Comparison of ENCODE assay signal across 9 cellular contexts in genomic region chr3:46065294-46065705, GRCh38. TPM values are rescaled to one million over a fixed set of nuclear protein-coding genes. Genes with fewer than 3 reads are reported as not detected.
DNase-seq lines count a peak whose midpoint lies in the region; ATAC-seq and TF ChIP-seq lines count a peak whose summit lies in the region.
"Had no signal": no experiment of that assay in that cellular context is flagged by ENCODE, and none has a peak within 500 bp of the region (broad histone marks: within the 10 kb centered on the region; RNA-seq: fewer than 3 reads in every experiment).

No MANE protein-coding gene starts in this region.

- CTCF ChIA-PET in IMR-90 (lab: Yijun Ruan, JAX) = interaction anchor here (0.6 kb wide), 1 partner anchor 67 kb away, joined by 4 read pairs; no protein-coding TSS in a partner anchor

- no peak overlapping the region for H2BK120ac ChIP-seq in IMR-90 (ENCODE audit: low read depth, low read length)

- H3K4ac ChIP-seq in IMR-90 (ENCODE audit: low read depth, low read length) = no peak overlapping the region

- in situ Hi-C loops in Caki2 (cut with HindIII; ENCODE audit: low pct_unique_long_range_greater_than_20kb, low sequenced_read_pairs) = no loop called here
- in situ Hi-C loops in IMR-90 (cut with MboI; ENCODE audit: low sequenced_read_pairs) = no loop called here

- H3K79me1 ChIP-seq in IMR-90 (ENCODE audit: low read depth in 1 of 2, low read length in 2 of 2) = no peaks in the 10 kb centered on the region

- no peak overlapping the region for H2AK5ac ChIP-seq in IMR-90 (ENCODE audit: low read depth, low read length)

- no peak overlapping the region for H3K18ac ChIP-seq in IMR-90 (ENCODE audit: low read depth, low read length)

- no peak overlapping the region for H2AK9ac ChIP-seq in IMR-90 (replicated peaks; ENCODE audit: low read depth, low read length, poor library complexity)

- no peak overlapping the region for H3K4me2 ChIP-seq in IMR-90 (ENCODE audit: low read depth, low read length)

- H2BK5ac ChIP-seq in IMR-90 (ENCODE audit: low read depth, low read length, poor library complexity, severe bottlenecking) = no peak overlapping the region

- H3K4me1 ChIP-seq in IMR-90 (ENCODE audit: control insufficient read depth, insufficient read depth, low read length) (no peaks in the 10 kb centered on the region), gastroesophageal sphincter (peaks cover 0 to 17% (median 3%) of the 10 kb centered on the region in 3 donors)

- no peak for TF ChIP-seq EP300 in gastroesophageal sphincter (IDR thresholded peaks at IDR 0.05)

- TF ChIP-seq POLR2A in IMR-90 (IDR thresholded peaks at IDR 0.05; ENCODE audit: low read depth, low read length) (no peak), gastroesophageal sphincter (IDR thresholded peaks at IDR 0.05) (no peak)

- intact Hi-C loops in IMR-90 (cut with micrococcal nuclease) = no loop called here

- WGBS in IMR-90 (ENCODE audit: extremely low coverage in 2 of 2, insufficient read length in 1 of 2), 2 experiments = 60% methylated on average over 1 of the region's 6 CpGs; no CpG with 5 or more reads in 1 of the 2 experiments
- 0 to 22% methylated on average over 1 to 4 of the region's 6 CpGs for WGBS in gastroesophageal sphincter (ENCODE audit: low coverage in 1 of 2), 2 donors

- POLR2A ChIA-PET in IMR-90 (lab: Charles Lee; ENCODE audit: unreplicated experiment) = interaction anchor here (0.6 kb wide), 1 partner anchor 15 kb away, joined by 3 read pairs; no protein-coding TSS in a partner anchor

- H3K9me3 ChIP-seq in IMR-90 (ENCODE audit: control insufficient read depth, insufficient read depth, low read length) = no peaks in the 10 kb centered on the region
- H3K9me3 ChIP-seq in gastroesophageal sphincter = no peaks in the 10 kb centered on the region

- ATAC-seq in IMR-90 (ENCODE audit: low read depth) (no peak), gastroesophageal sphincter (no peak), HG03342 (IDR thresholded peaks at IDR 0.05; ENCODE audit: unreplicated experiment) (no peak), HG03442 (IDR thresholded peaks at IDR 0.05; ENCODE audit: unreplicated experiment) (no peak)

- H4K5ac ChIP-seq in IMR-90 (ENCODE audit: low read depth, low read length) = no peak overlapping the region

- H3K4me3 ChIP-seq in IMR-90 (ENCODE audit: insufficient read depth, low read depth, low read length) (no peak overlapping the region), gastroesophageal sphincter (no peak overlapping the region)
- H3K4me3 ChIP-seq: cardiac muscle cell had no signal

- no peak for TF ChIP-seq RAD21 in IMR-90 (IDR thresholded peaks at IDR 0.05; ENCODE audit: low read length)

- H3K27ac ChIP-seq in IMR-90 (ENCODE audit: insufficient read depth, low read length) (no peak overlapping the region), gastroesophageal sphincter (no peak overlapping the region)
- H3K27ac ChIP-seq: cardiac muscle cell had no signal

- H4K91ac ChIP-seq in IMR-90 (ENCODE audit: insufficient read depth, low read depth, low read length) = no peak overlapping the region

- no TSS peak for BruUV-seq in IMR-90 (replicated peaks; lab: Mats Ljungman, UMichigan)

- no peak overlapping the region for H3K56ac ChIP-seq in IMR-90 (ENCODE audit: extremely low read depth, insufficient read depth, low read length)

- H4K8ac ChIP-seq in IMR-90 (ENCODE audit: low read depth in 2 of 2, low read length in 2 of 2) = no peak overlapping the region

- H2BK15ac ChIP-seq in IMR-90 (ENCODE audit: low read depth, low read length) = no peak overlapping the region

- dilution Hi-C loops in IMR-90 (cut with HindIII; ENCODE audit: low sequenced_read_pairs, unreplicated experiment) = no loop called here

- H3K9me1 ChIP-seq in IMR-90 (ENCODE audit: insufficient read depth, low read length) = no peaks in the 10 kb centered on the region; the same call in 1 of the 2 replicates

- no peak overlapping the region for H3K14ac ChIP-seq in IMR-90 (replicated peaks; ENCODE audit: low read depth, low read length)

- H3K23ac ChIP-seq in IMR-90 (ENCODE audit: low read depth, low read length) = no peak overlapping the region

- DNase-seq in Caki2 (ENCODE audit: low read depth) (peak; percentile 62), IMR-90 (peak; percentile 8), T-helper 9 cell (peak; percentile 65)
- DNase-seq in central memory CD4-positive, alpha-beta T cell = peak; percentile 94
- DNase-seq in stimulated activated CD4-positive, alpha-beta T cell treated with anti-CD3 and anti-CD28 coated beads, Interleukin-2, amount 100 ng/mL, for 48 hours = peak; percentile 49 to 59

- H3K9ac ChIP-seq in IMR-90 (ENCODE audit: low read depth, low read length) = no peak overlapping the region

- no peak overlapping the region for H2BK20ac ChIP-seq in IMR-90 (ENCODE audit: low read depth, low read length)

- H3K36me3 ChIP-seq in IMR-90 (ENCODE audit: control insufficient read depth, insufficient read depth, low read length) (no peaks in the 10 kb centered on the region), gastroesophageal sphincter (no peaks in the 10 kb centered on the region)
- H3K36me3 ChIP-seq: cardiac muscle cell had no signal

- peaks cover 46% of the 10 kb centered on the region for H3K27me3 ChIP-seq in IMR-90 (ENCODE audit: control insufficient read depth, insufficient read depth, low read length)
- H3K27me3 ChIP-seq in gastroesophageal sphincter = no peaks in the 10 kb centered on the region
- H3K27me3 ChIP-seq: cardiac muscle cell had no signal

- TF ChIP-seq CTCF in IMR-90 (conservative IDR thresholded peaks at IDR 0.05; ENCODE audit: low read depth, low read length) (no peak), gastroesophageal sphincter (IDR thresholded peaks at IDR 0.05) (no peak)

- no peaks in the 10 kb centered on the region for H4K20me1 ChIP-seq in IMR-90 (ENCODE audit: insufficient read depth, low read length)

- H2AFZ ChIP-seq in IMR-90 (replicated peaks; ENCODE audit: low read length, poor library complexity) = no peak overlapping the region

TF ChIP-seq in IMR-90, 13 proteins besides CTCF, POLR2A, EP300 and RAD21:
- TF ChIP-seq ELK1 (IDR thresholded peaks at IDR 0.05; ENCODE audit: borderline replicate concordance, low read depth, low read length) (no peak), CHD1 (IDR thresholded peaks at IDR 0.05; ENCODE audit: low read depth, low read length) (no peak)
TF ChIP-seq in IMR-90: peak in this region for 0.

RNA-seq across cellular contexts. Expression of gene XCR1, which starts 38.0 kb away (rescaled TPM):
- not detected in 2 replicates for total RNA-seq in Caki2 (2014; rRNA removed; shearing (Covaris generic); ENCODE audit: low replicate concordance)
- total RNA-seq in IMR-90 (2012; rRNA removed) = not detected in 2 replicates
- polyA plus RNA-seq in IMR-90 (2012; rRNA removed) = not detected in 2 replicates
- polyA plus RNA-seq in IMR-90 (2012; cell fraction: cytosol; rRNA removed) = not detected in 2 replicates
- polyA plus RNA-seq in IMR-90 (2012; cell fraction: nucleus; rRNA removed; ENCODE audit: low replicate concordance) = not detected in 2 replicates
- under 1 TPM in 3 of 4 donors, not detected in 1; under 0.01 to 0.07 (median 0.04) TPM for total RNA-seq in gastroesophageal sphincter
- total RNA-seq: cardiac muscle cell had no signal
- polyA plus RNA-seq: cardiac muscle cell had no signal

Comparison
In these comparisons a context has a peak if more than half of its experiments do, and no peak if none do; other contexts are left out.
1. DNase-seq: peak in every context shown above with its lines; median percentile 94 in central memory CD4-positive, alpha-beta T cell; 65 in T-helper 9 cell; 62 in Caki2; 54 in stimulated activated CD4-positive, alpha-beta T cell treated with anti-CD3 and anti-CD28 coated beads, Interleukin-2, amount 100 ng/mL, for 48 hours; 8 in IMR-90.